1 cellular context compared by ENCODE assay signal in the genomic region with DNA sequence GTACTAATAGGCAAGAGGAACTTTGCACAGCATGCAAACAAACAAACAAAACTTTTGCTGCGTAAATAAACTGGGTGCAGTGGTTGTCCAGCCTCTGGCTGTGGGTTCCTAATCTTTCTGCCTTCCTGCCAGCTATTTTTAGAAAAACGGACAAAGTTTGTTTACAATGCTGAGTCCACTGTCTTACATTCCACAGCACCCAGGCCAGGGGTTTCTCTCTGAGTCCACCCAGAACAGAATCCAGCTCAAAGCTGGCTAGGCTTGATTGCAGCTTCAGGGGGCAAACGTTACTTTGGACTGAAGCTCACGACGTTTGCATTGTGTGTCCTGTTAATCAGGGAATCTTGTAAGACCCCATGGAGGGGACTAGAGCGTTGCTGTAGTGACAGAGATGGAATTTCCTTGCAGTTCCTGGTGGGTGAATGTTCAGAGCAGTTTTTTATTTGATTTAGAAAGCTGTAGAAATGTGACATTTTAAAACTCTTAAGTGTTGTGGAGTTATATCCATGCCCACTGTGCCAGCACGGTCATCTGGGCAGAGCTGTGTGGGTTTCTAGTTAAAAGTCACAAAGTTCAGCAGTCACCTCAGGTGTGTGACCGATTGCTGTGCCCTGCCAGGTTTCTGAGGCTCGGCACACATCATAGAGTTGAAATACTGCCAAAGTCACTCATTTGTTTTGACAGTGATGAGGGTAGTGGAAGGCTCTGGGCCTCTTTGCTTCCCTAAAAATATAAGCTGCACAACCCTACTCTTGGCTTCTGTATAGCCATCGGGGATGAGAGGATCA.
A peak's percentile ranks its signal among the peaks of the same experiment; 100 is the strongest.
TF ChIP-seq lines count a peak whose summit lies in the region.

No MANE protein-coding gene starts in this region.

TF ChIP-seq in K562, 482 proteins besides CTCF, POLR2A, EP300 and RAD21 (continues in another document):
- no peak for TF ChIP-seq NR2C2 (CRISPR knock-in tag; IDR thresholded peaks at IDR 0.05)
- no peak for TF ChIP-seq NR2C2 (tag; IDR thresholded peaks at IDR 0.05)
- no peak for TF ChIP-seq RFX5 (IDR thresholded peaks at IDR 0.05; ENCODE audit: low read depth, low read length)
- no peak for TF ChIP-seq LARP7 (IDR thresholded peaks at IDR 0.05)
- peak; percentile 66; the same call in 1 of the 2 replicates for TF ChIP-seq MEF2A (IDR thresholded peaks at IDR 0.05; ENCODE audit: control insufficient read depth, low read depth, low read length)
- no peak for TF ChIP-seq ZNF830 (CRISPR knock-in tag; IDR thresholded peaks at IDR 0.05)
- TF ChIP-seq MYNN (IDR thresholded peaks at IDR 0.05) = no peak
- no peak for TF ChIP-seq MYNN (CRISPR knock-in tag; IDR thresholded peaks at IDR 0.05)
- TF ChIP-seq, protein P1, sequence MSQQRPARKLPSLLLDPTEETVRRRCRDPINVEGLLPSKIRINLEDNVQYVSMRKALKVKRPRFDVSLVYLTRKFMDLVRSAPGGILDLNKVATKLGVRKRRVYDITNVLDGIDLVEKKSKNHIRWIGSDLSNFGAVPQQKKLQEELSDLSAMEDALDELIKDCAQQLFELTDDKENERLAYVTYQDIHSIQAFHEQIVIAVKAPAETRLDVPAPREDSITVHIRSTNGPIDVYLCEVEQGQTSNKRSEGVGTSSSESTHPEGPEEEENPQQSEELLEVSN (IDR thresholded peaks at IDR 0.05; ENCODE audit: borderline replicate concordance in 1 of 2, extremely low read depth in 1 of 2, insufficient read depth in 1 of 2, insufficient read length in 1 of 2, low read depth in 1 of 2, low read length in 1 of 2, poor library complexity in 1 of 2, severe bottlenecking in 1 of 2) = no peak
- TF ChIP-seq TARDBP (IDR thresholded peaks at IDR 0.05) = no peak
- peak; percentile 89 for TF ChIP-seq MEF2D (tag; conservative IDR thresholded peaks at IDR 0.05; ENCODE audit: low read depth)
- no peak for TF ChIP-seq ZNF232 (CRISPR knock-in tag; IDR thresholded peaks at IDR 0.05)
- 0 out of 4 replicates have a peak, but pooled peaks of 1 of the 2 experiments have one; percentile 13 for TF ChIP-seq FOXA3 (CRISPR knock-in tag; conservative IDR thresholded peaks at IDR 0.05 in 1 of 2, IDR thresholded peaks at IDR 0.05 in 1 of 2)
- no peak for TF ChIP-seq C11orf30 (IDR thresholded peaks at IDR 0.05; ENCODE audit: low read depth)
- TF ChIP-seq, protein P2, sequence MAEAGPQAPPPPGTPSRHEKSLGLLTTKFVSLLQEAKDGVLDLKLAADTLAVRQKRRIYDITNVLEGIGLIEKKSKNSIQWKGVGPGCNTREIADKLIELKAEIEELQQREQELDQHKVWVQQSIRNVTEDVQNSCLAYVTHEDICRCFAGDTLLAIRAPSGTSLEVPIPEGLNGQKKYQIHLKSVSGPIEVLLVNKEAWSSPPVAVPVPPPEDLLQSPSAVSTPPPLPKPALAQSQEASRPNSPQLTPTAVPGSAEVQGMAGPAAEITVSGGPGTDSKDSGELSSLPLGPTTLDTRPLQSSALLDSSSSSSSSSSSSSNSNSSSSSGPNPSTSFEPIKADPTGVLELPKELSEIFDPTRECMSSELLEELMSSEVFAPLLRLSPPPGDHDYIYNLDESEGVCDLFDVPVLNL (CRISPR knock-in tag; IDR thresholded peaks at IDR 0.05; ENCODE audit: low read depth) = no peak
- TF ChIP-seq, protein P3, sequence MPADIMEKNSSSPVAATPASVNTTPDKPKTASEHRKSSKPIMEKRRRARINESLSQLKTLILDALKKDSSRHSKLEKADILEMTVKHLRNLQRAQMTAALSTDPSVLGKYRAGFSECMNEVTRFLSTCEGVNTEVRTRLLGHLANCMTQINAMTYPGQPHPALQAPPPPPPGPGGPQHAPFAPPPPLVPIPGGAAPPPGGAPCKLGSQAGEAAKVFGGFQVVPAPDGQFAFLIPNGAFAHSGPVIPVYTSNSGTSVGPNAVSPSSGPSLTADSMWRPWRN (IDR thresholded peaks at IDR 0.05; ENCODE audit: low read depth) = no peak
- TF ChIP-seq, protein P4, sequence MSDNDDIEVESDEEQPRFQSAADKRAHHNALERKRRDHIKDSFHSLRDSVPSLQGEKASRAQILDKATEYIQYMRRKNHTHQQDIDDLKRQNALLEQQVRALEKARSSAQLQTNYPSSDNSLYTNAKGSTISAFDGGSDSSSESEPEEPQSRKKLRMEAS (CRISPR knock-in tag; IDR thresholded peaks at IDR 0.05) = no peak
- TF ChIP-seq, protein P5, sequence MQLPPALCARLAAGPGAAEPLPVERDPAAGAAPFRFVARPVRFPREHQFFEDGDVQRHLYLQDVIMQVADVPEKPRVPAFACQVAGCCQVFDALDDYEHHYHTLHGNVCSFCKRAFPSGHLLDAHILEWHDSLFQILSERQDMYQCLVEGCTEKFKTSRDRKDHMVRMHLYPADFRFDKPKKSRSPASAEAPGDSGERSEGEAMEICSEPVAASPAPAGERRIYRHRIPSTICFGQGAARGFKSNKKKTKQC (CRISPR knock-in tag; IDR thresholded peaks at IDR 0.05) = no peak
- TF ChIP-seq ZBTB8A (IDR thresholded peaks at IDR 0.05; ENCODE audit: partially characterized antibody) = no peak
- TF ChIP-seq, protein P6, sequence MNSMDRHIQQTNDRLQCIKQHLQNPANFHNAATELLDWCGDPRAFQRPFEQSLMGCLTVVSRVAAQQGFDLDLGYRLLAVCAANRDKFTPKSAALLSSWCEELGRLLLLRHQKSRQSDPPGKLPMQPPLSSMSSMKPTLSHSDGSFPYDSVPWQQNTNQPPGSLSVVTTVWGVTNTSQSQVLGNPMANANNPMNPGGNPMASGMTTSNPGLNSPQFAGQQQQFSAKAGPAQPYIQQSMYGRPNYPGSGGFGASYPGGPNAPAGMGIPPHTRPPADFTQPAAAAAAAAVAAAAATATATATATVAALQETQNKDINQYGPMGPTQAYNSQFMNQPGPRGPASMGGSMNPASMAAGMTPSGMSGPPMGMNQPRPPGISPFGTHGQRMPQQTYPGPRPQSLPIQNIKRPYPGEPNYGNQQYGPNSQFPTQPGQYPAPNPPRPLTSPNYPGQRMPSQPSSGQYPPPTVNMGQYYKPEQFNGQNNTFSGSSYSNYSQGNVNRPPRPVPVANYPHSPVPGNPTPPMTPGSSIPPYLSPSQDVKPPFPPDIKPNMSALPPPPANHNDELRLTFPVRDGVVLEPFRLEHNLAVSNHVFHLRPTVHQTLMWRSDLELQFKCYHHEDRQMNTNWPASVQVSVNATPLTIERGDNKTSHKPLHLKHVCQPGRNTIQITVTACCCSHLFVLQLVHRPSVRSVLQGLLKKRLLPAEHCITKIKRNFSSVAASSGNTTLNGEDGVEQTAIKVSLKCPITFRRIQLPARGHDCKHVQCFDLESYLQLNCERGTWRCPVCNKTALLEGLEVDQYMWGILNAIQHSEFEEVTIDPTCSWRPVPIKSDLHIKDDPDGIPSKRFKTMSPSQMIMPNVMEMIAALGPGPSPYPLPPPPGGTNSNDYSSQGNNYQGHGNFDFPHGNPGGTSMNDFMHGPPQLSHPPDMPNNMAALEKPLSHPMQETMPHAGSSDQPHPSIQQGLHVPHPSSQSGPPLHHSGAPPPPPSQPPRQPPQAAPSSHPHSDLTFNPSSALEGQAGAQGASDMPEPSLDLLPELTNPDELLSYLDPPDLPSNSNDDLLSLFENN (IDR thresholded peaks at IDR 0.05; ENCODE audit: low read depth in 2 of 2, low read length in 2 of 2) = no peak
- TF ChIP-seq, protein P7, sequence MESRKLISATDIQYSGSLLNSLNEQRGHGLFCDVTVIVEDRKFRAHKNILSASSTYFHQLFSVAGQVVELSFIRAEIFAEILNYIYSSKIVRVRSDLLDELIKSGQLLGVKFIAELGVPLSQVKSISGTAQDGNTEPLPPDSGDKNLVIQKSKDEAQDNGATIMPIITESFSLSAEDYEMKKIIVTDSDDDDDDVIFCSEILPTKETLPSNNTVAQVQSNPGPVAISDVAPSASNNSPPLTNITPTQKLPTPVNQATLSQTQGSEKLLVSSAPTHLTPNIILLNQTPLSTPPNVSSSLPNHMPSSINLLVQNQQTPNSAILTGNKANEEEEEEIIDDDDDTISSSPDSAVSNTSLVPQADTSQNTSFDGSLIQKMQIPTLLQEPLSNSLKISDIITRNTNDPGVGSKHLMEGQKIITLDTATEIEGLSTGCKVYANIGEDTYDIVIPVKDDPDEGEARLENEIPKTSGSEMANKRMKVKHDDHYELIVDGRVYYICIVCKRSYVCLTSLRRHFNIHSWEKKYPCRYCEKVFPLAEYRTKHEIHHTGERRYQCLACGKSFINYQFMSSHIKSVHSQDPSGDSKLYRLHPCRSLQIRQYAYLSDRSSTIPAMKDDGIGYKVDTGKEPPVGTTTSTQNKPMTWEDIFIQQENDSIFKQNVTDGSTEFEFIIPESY (CRISPR knock-in tag; IDR thresholded peaks at IDR 0.05) = no peak
- TF ChIP-seq HSF4 (CRISPR knock-in tag; IDR thresholded peaks at IDR 0.05; ENCODE audit: borderline replicate concordance) = no peak
- TF ChIP-seq, protein P8, sequence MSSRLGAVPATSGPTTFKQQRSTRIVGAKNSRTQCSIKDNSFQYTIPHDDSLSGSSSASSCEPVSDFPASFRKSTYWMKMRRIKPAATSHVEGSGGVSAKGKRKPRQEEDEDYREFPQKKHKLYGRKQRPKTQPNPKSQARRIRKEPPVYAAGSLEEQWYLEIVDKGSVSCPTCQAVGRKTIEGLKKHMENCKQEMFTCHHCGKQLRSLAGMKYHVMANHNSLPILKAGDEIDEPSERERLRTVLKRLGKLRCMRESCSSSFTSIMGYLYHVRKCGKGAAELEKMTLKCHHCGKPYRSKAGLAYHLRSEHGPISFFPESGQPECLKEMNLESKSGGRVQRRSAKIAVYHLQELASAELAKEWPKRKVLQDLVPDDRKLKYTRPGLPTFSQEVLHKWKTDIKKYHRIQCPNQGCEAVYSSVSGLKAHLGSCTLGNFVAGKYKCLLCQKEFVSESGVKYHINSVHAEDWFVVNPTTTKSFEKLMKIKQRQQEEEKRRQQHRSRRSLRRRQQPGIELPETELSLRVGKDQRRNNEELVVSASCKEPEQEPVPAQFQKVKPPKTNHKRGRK (tag; IDR thresholded peaks at IDR 0.05) = no peak
- TF ChIP-seq, protein P9, sequence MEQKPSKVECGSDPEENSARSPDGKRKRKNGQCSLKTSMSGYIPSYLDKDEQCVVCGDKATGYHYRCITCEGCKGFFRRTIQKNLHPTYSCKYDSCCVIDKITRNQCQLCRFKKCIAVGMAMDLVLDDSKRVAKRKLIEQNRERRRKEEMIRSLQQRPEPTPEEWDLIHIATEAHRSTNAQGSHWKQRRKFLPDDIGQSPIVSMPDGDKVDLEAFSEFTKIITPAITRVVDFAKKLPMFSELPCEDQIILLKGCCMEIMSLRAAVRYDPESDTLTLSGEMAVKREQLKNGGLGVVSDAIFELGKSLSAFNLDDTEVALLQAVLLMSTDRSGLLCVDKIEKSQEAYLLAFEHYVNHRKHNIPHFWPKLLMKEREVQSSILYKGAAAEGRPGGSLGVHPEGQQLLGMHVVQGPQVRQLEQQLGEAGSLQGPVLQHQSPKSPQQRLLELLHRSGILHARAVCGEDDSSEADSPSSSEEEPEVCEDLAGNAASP (IDR thresholded peaks at IDR 0.05) = no peak
- TF ChIP-seq RFX1 (IDR thresholded peaks at IDR 0.05) = peak; percentile 58
- TF ChIP-seq GATAD2A (IDR thresholded peaks at IDR 0.05) = no peak
- TF ChIP-seq, protein P10, sequence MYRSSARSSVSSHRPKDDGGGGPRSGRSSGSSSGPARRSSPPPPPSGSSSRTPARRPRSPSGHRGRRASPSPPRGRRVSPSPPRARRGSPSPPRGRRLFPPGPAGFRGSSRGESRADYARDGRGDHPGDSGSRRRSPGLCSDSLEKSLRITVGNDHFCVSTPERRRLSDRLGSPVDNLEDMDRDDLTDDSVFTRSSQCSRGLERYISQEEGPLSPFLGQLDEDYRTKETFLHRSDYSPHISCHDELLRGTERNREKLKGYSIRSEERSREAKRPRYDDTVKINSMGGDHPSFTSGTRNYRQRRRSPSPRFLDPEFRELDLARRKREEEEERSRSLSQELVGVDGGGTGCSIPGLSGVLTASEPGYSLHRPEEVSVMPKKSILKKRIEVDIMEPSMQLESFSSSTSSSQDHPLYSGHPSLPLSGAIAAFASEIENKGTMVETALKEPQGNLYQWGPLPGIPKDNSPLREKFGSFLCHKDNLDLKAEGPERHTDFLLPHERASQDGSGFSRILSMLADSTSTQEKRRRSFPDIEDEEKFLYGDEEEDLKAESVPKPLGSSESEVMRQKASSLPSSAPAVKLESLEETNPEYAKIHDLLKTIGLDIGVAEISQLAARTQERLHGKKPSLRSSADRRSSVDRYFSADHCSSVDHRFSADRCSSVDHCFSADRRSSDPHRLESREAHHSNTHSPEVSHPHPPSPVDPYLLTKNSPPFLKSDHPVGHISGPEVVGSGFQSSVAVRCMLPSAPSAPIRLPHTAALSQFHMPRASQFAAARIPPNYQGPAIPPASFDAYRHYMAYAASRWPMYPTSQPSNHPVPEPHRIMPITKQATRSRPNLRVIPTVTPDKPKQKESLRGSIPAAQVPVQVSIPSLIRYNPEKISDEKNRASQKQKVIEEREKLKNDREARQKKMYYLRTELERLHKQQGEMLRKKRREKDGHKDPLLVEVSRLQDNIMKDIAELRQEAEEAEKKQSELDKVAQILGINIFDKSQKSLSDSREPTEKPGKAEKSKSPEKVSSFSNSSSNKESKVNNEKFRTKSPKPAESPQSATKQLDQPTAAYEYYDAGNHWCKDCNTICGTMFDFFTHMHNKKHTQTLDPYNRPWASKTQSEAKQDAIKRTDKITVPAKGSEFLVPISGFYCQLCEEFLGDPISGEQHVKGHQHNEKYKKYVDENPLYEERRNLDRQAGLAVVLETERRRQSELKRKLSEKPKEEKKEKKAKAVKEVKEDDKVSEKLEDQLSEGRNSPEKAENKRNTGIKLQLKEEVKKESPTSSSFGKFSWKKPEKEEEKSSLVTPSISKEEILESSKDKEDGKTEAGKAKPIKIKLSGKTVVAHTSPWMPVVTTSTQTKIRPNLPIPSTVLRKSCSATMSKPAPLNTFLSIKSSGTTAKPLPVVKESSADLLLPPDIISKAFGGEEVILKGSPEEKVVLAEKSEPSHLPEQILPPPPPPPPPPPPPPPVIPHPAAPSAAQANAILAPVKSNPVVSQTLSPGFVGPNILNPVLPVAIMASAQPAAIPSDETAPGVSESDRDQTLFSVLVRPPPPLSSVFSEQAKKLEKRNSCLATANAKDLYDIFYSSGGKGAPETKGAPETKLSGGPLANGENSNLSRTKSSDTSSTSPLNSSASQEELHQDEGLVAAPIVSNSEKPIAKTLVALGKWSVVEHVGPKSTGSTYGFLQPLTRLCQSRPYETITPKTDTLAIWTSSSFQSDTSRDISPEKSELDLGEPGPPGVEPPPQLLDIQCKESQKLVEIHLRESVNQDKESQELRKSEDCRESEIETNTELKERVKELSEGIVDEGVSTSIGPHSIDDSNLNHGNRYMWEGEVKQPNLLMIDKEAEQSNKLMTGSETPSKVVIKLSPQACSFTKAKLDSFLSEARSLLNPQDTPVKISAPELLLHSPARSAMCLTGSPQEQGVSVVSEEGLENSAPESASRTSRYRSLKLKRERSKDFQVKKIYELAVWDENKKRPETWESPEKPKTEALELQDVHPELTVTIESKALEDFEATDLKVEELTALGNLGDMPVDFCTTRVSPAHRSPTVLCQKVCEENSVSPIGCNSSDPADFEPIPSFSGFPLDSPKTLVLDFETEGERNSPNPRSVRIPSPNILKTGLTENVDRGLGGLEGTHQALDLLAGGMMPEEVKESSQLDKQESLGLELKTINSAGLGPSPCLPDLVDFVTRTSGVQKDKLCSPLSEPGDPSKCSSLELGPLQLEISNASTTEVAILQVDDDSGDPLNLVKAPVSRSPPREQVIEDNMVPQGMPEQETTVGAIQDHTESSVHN (IDR thresholded peaks at IDR 0.05; ENCODE audit: borderline replicate concordance in 1 of 2, low read depth in 1 of 2) = no peak
